14 cellular contexts compared by ENCODE assay signal in genomic region chr9:106717686-106718085, GRCh38.
DNase-seq lines count a peak whose midpoint lies in the region; ATAC-seq and TF ChIP-seq lines count a peak whose summit lies in the region.
"Had no signal": no experiment of that assay in that cellular context is flagged by ENCODE, and none has a peak within 500 bp of the region (broad histone marks: within the 10 kb centered on the region; RNA-seq: fewer than 3 reads in every experiment).

No MANE protein-coding gene starts in this region.

- H3K27me3 ChIP-seq in mammary epithelial cell (ENCODE audit: insufficient read depth, low read length) (no peaks in the 10 kb centered on the region), neural progenitor cell (no peaks in the 10 kb centered on the region)

- H3K4me3 Mint-ChIP-seq in neural progenitor cell: no peak overlapping the region
- H3K4me3 Mint-ChIP-seq: activated CD4-positive, alpha-beta T cell treated with anti-CD3 and anti-CD28 coated beads for 36 hours; activated naive CD4-positive, alpha-beta T cell treated with anti-CD3 and anti-CD28 coated beads, Interleukin-2, amount 10 ng/mL, durations not matched to agents 7 days and 5 days; CD4-positive, alpha-beta T cell had no signal

- TF ChIP-seq CTCF in mammary epithelial cell (conservative IDR thresholded peaks at IDR 0.05 in 1 of 2, IDR thresholded peaks at IDR 0.05 in 1 of 2; ENCODE audit: extremely low read depth in 1 of 2, insufficient read depth in 1 of 2, low read depth in 1 of 2, low read length in 2 of 2): peak; percentile 11 to 25
- TF ChIP-seq CTCF in neural progenitor cell (IDR thresholded peaks at IDR 0.05): no peak

- H3K4me3 ChIP-seq in mammary epithelial cell (replicated peaks in 1 of 3; ENCODE audit: insufficient read depth in 1 of 3, low read depth in 2 of 3, low read length in 3 of 3): peak overlapping the region in 1 of 3 experiments; percentile 29
- no peak overlapping the region for H3K4me3 ChIP-seq in neural progenitor cell
- H3K4me3 ChIP-seq: mucosa of descending colon had no signal

- no peaks in the 10 kb centered on the region for H3K27me3 Mint-ChIP-seq in neural progenitor cell (ENCODE audit: insufficient read depth, low read depth)
- H3K27me3 Mint-ChIP-seq: activated naive CD4-positive, alpha-beta T cell treated with anti-CD3 and anti-CD28 coated beads, Interleukin-2, amount 10 ng/mL, durations not matched to agents 7 days and 5 days had no signal

- no peak overlapping the region for H3K27ac Mint-ChIP-seq in neural progenitor cell
- H3K27ac Mint-ChIP-seq: activated CD4-positive, alpha-beta T cell treated with anti-CD3 and anti-CD28 coated beads for 36 hours; activated naive CD4-positive, alpha-beta T cell treated with anti-CD3 and anti-CD28 coated beads, Interleukin-2, amount 10 ng/mL, durations not matched to agents 7 days and 5 days; CD4-positive, alpha-beta T cell had no signal

- DNase-seq in ACHN (peak; percentile 69), HPDE6-E6E7 (ENCODE audit: extremely low spot score) (peak; percentile 28), mammary epithelial cell (peak; percentile 81), kidney glomerular epithelial cell (lab: John Stamatoyannopoulos, UW) (peak; percentile 85), neural progenitor cell (ENCODE audit: low spot score) (no peak), RPMI8226 (no peak), D341Med (ENCODE audit: low spot score) (no peak)
- DNase-seq: activated CD4-positive, alpha-beta T cell treated with anti-CD3 and anti-CD28 coated beads for 36 hours; activated naive CD4-positive, alpha-beta T cell treated with anti-CD3 and anti-CD28 coated beads, Interleukin-2, amount 10 ng/mL, durations not matched to agents 7 days and 5 days; CD4-positive, alpha-beta T cell; NCI-H1417; stimulated activated CD4-positive, alpha-beta T cell treated with anti-CD3 and anti-CD28 coated beads, Interleukin-1b, Interleukin-23, amount 100 ng/mL, for 48 hours had no signal

- in situ Hi-C loops in ACHN (cut with HindIII; ENCODE audit: low pct_ligation_motif_present, low pct_unique_long_range_greater_than_20kb, low sequenced_read_pairs) (no loop called here), mammary epithelial cell (cut with MboI; ENCODE audit: low sequenced_read_pairs in 2 of 2) (no loop called here)

- 0% methylated on average over 2 of the region's 2 CpGs for WGBS in mammary epithelial cell (ENCODE audit: low coverage, missing lambda C conversion rate)

- CTCF ChIA-PET in mammary epithelial cell (lab: Charles Lee; ENCODE audit: low non-redundant PET): no interaction called here

- H3K9ac ChIP-seq in mammary epithelial cell (ENCODE audit: insufficient read depth, low read length): no peak overlapping the region
- H3K9ac ChIP-seq in neural progenitor cell: no peak overlapping the region

- H3K4me1 Mint-ChIP-seq in neural progenitor cell: no peaks in the 10 kb centered on the region
- H3K4me1 Mint-ChIP-seq: activated CD4-positive, alpha-beta T cell treated with anti-CD3 and anti-CD28 coated beads for 36 hours; activated naive CD4-positive, alpha-beta T cell treated with anti-CD3 and anti-CD28 coated beads, Interleukin-2, amount 10 ng/mL, durations not matched to agents 7 days and 5 days had no signal

- H3K27ac ChIP-seq in mammary epithelial cell (ENCODE audit: insufficient read depth, low read depth, low read length) (peak overlapping the region; percentile 65), neural progenitor cell (no peak overlapping the region)

- H2AFZ ChIP-seq in mammary epithelial cell (ENCODE audit: low read depth, low read length): peak overlapping the region; percentile 63
- H2AFZ ChIP-seq in neural progenitor cell (replicated peaks): no peak overlapping the region

- dilution Hi-C loops in mammary epithelial cell (cut with HindIII; ENCODE audit: low sequenced_read_pairs): no loop called here

- H3K9me3 ChIP-seq in mammary epithelial cell (replicated peaks; ENCODE audit: insufficient read depth, low read length) (no peaks in the 10 kb centered on the region), neural progenitor cell (ENCODE audit: low read depth) (no peaks in the 10 kb centered on the region)
- H3K9me3 ChIP-seq: mucosa of descending colon had no signal

- H3K79me2 ChIP-seq in mammary epithelial cell (ENCODE audit: insufficient read depth, low read length): no peaks in the 10 kb centered on the region
- H3K79me2 ChIP-seq in neural progenitor cell (ENCODE audit: low read depth): no peaks in the 10 kb centered on the region

- peak overlapping the region; percentile 87 for H3K4me2 ChIP-seq in mammary epithelial cell (ENCODE audit: insufficient read depth, low read depth, low read length)
- no peak overlapping the region for H3K4me2 ChIP-seq in neural progenitor cell

- H3F3A ChIP-seq in neural progenitor cell (ENCODE audit: low read depth): no peaks in the 10 kb centered on the region

- intact Hi-C loops in mammary epithelial cell (cut with micrococcal nuclease): loop anchor here (2.0 kb wide), 2 partner anchors 17 to 143 kb away; no protein-coding TSS in a partner anchor

- H3K4me1 ChIP-seq in mammary epithelial cell (ENCODE audit: insufficient read depth, low read length) (peaks cover 22% of the 10 kb centered on the region), neural progenitor cell (peaks cover 3% of the 10 kb centered on the region)

- peaks cover 1% of the 10 kb centered on the region for H3K36me3 Mint-ChIP-seq in neural progenitor cell
- H3K36me3 Mint-ChIP-seq: activated naive CD4-positive, alpha-beta T cell treated with anti-CD3 and anti-CD28 coated beads, Interleukin-2, amount 10 ng/mL, durations not matched to agents 7 days and 5 days had no signal

- peaks cover 4% of the 10 kb centered on the region for H3K9me3 Mint-ChIP-seq in neural progenitor cell
- H3K9me3 Mint-ChIP-seq: activated naive CD4-positive, alpha-beta T cell treated with anti-CD3 and anti-CD28 coated beads, Interleukin-2, amount 10 ng/mL, durations not matched to agents 7 days and 5 days; CD4-positive, alpha-beta T cell had no signal

- H3K36me3 ChIP-seq in mammary epithelial cell (ENCODE audit: insufficient read depth, low read length) (no peaks in the 10 kb centered on the region), neural progenitor cell (no peaks in the 10 kb centered on the region)

- no peak for ATAC-seq in HG03097 (IDR thresholded peaks at IDR 0.05; ENCODE audit: low FRiP score, unreplicated experiment)
- ATAC-seq: activated CD4-positive, alpha-beta T cell treated with anti-CD3 and anti-CD28 coated beads for 36 hours; mucosa of descending colon had no signal

- H4K20me1 ChIP-seq in mammary epithelial cell (ENCODE audit: insufficient read depth, low read length): no peaks in the 10 kb centered on the region
- H4K20me1 ChIP-seq in neural progenitor cell (ENCODE audit: low read depth): no peaks in the 10 kb centered on the region

- BruUV-seq in mammary epithelial cell (replicated peaks; lab: Mats Ljungman, UMichigan): no TSS peak

Comparison
In these comparisons a context has a peak if more than half of its experiments do, and no peak if none do; other contexts are left out.
1. DNase-seq: peak in ACHN (single experiment), HPDE6-E6E7 (single experiment), mammary epithelial cell (single experiment) and kidney glomerular epithelial cell (single experiment); none in neural progenitor cell (single experiment), RPMI8226 (single experiment) and D341Med (single experiment).